In genomic region chr3:61841111-61841845, GRCh38 we compare ENCODE assay signal across 18 cellular contexts.
DNase-seq lines count a peak whose midpoint lies in the region; ATAC-seq, FAIRE-seq and TF ChIP-seq lines count a peak whose summit lies in the region.
"Had no signal": no experiment of that assay in that cellular context is flagged by ENCODE, and none has a peak within 500 bp of the region (broad histone marks: within the 10 kb centered on the region; RNA-seq: fewer than 3 reads in every experiment).

No MANE protein-coding gene starts in this region.

- H3K23me2 ChIP-seq in H1 (ENCODE audit: low read depth, low read length): no peaks in the 10 kb centered on the region

- H3K9me3 ChIP-seq in right atrium auricular region (no peaks in the 10 kb centered on the region), H1 (ENCODE audit: insufficient read depth in 2 of 2, low read depth in 1 of 2, low read length in 1 of 2) (no peaks in the 10 kb centered on the region), aorta (ENCODE audit: control insufficient read depth, low read length) (no peaks in the 10 kb centered on the region), small intestine (ENCODE audit: control insufficient read depth, low read depth) (no peaks in the 10 kb centered on the region), Karpas-422 (ENCODE audit: low read length) (no peaks in the 10 kb centered on the region; the same call in 1 of the 2 replicates)
- H3K9me3 ChIP-seq: A549, esophagus muscularis mucosa, spleen, suprapubic skin had no signal

- no peak overlapping the region for H2AFZ ChIP-seq in H1 (ENCODE audit: low read length)
- H2AFZ ChIP-seq in Karpas-422 (ENCODE audit: low read length): no peak overlapping the region

- peaks cover 0 to 11% of the 10 kb centered on the region in 2 donors for H3K4me1 ChIP-seq in right atrium auricular region
- H3K4me1 ChIP-seq in H1 (replicated peaks in 1 of 4; ENCODE audit: control insufficient read depth in 3 of 4, insufficient read depth in 4 of 4, low read length in 3 of 4): peaks cover 0 to 9% (median 2%) of the 10 kb centered on the region in 4 experiments; a peak in 3 of 7 replicates
- peaks cover 6 to 10% of the 10 kb centered on the region in 2 donors for H3K4me1 ChIP-seq in aorta (ENCODE audit: control insufficient read depth in 1 of 2, insufficient read depth in 2 of 2, low read length in 2 of 2)
- no peaks in the 10 kb centered on the region for H3K4me1 ChIP-seq in small intestine (ENCODE audit: control insufficient read depth in 2 of 2, insufficient read depth in 1 of 2, low read depth in 1 of 2, low read length in 1 of 2)
- no peaks in the 10 kb centered on the region for H3K4me1 ChIP-seq in Karpas-422 (ENCODE audit: low read length)
- H3K4me1 ChIP-seq: A549, suprapubic skin had no signal

- H3K79me2 ChIP-seq in H1 (ENCODE audit: control insufficient read depth in 1 of 2, insufficient read depth in 2 of 2, low read length in 2 of 2): peaks cover 0 to 74% of the 10 kb centered on the region in 2 experiments; a peak in 3 of 4 replicates
- H3K79me2 ChIP-seq in Karpas-422 (ENCODE audit: low read length): no peaks in the 10 kb centered on the region

- intact Hi-C loops in Right ventricle myocardium inferior (cut with DNase I): loop anchor here (10.0 kb wide), 1 partner anchor 396 kb away; no protein-coding TSS in a partner anchor
- intact Hi-C loops in aorta (cut with DNase I): no loop called here

- no peak overlapping the region for H2BK12ac ChIP-seq in H1 (ENCODE audit: low read depth, low read length)

- H2BK5ac ChIP-seq in H1 (ENCODE audit: low read depth, low read length): no peak overlapping the region

- no peak overlapping the region for H4K5ac ChIP-seq in H1 (ENCODE audit: insufficient read length, low read depth, low read length)

- TF ChIP-seq POLR2A in H1 (IDR thresholded peaks at IDR 0.05; ENCODE audit: control extremely low read depth in 1 of 2, low read depth in 2 of 2, low read length in 2 of 2): no peak

- no peak overlapping the region for H3K9ac ChIP-seq in H1 (replicated peaks in 1 of 4; ENCODE audit: extremely low read depth in 1 of 4, low read depth in 3 of 4, low read length in 3 of 4)
- no peak overlapping the region for H3K9ac ChIP-seq in Karpas-422 (ENCODE audit: low read length)

- H3K4me2 ChIP-seq in H1 (ENCODE audit: insufficient read depth in 1 of 2, low read depth in 2 of 2, low read length in 2 of 2) (no peak overlapping the region), Karpas-422 (ENCODE audit: low read depth, low read length, poor library complexity, severe bottlenecking) (no peak overlapping the region)
- H3K4me2 ChIP-seq: A549 had no signal

- TF ChIP-seq EP300 in H1 (IDR thresholded peaks at IDR 0.05; ENCODE audit: borderline replicate concordance in 1 of 2, low read depth in 2 of 2, low read length in 2 of 2): no peak

- ATAC-seq in Right ventricle myocardium inferior (peak; percentile 33), aorta (ENCODE audit: low FRiP score) (peak; percentile 67)
- ATAC-seq: A549 had no signal

- CTCF ChIA-PET in H1 (lab: Charles Lee; ENCODE audit: partially characterized antibody): interaction anchor here (0.5 to 1.4 kb wide), 5 partner anchors 26 to 722 kb away, joined by 3 read pairs; no protein-coding TSS in a partner anchor

- no peak overlapping the region for H3K18ac ChIP-seq in H1 (ENCODE audit: extremely low read depth, low read length)

- no peak overlapping the region for H4K91ac ChIP-seq in H1 (replicated peaks; ENCODE audit: insufficient read length, low read length)

- H3K56ac ChIP-seq in H1 (replicated peaks; ENCODE audit: insufficient read length, low read depth, low read length): no peak overlapping the region

- H3K4ac ChIP-seq in H1 (replicated peaks; ENCODE audit: insufficient read length, low read depth, low read length): no peak overlapping the region

- 88% methylated on average over 10 of the region's 10 CpGs; no CpG with 5 or more reads in 1 of the 2 experiments for WGBS in H1 (ENCODE audit: extremely low coverage in 1 of 2, insufficient coverage in 1 of 2, insufficient read length in 1 of 2, insufficient replicate concordance in 2 of 2, low coverage in 1 of 2, low lambda C conversion rate in 2 of 2, missing lambda C conversion rate in 1 of 2), 2 experiments
- 52 to 54% methylated on average over 10 of the region's 10 CpGs for WGBS in aorta, 2 donors
- 81 to 89% (median 82%) methylated on average over 10 of the region's 10 CpGs for WGBS in small intestine, 3 donors

- H2BK120ac ChIP-seq in H1 (replicated peaks; ENCODE audit: low read depth, low read length): no peak overlapping the region

- H3K4me3 ChIP-seq in right atrium auricular region: no peak overlapping the region
- H3K4me3 ChIP-seq in H1 (ENCODE audit: extremely low read depth in 1 of 4, insufficient read depth in 2 of 4, low read depth in 3 of 4, low read length in 4 of 4): no peak overlapping the region
- no peak overlapping the region for H3K4me3 ChIP-seq in aorta (ENCODE audit: low read length in 2 of 2)
- H3K4me3 ChIP-seq in small intestine (ENCODE audit: low read depth in 1 of 2, low read length in 2 of 2): no peak overlapping the region
- H3K4me3 ChIP-seq in Karpas-422 (ENCODE audit: low read length): no peak overlapping the region
- H3K4me3 ChIP-seq: A549, esophagus muscularis mucosa, spleen, suprapubic skin had no signal

- H3K9me2 ChIP-seq in Karpas-422 (replicated peaks; ENCODE audit: insufficient read depth, low read length): no peaks in the 10 kb centered on the region

- H2BK15ac ChIP-seq in H1 (ENCODE audit: low read length): no peak overlapping the region

- TF ChIP-seq CTCF in right atrium auricular region (IDR thresholded peaks at IDR 0.05) (no peak), H1 (IDR thresholded peaks at IDR 0.05; ENCODE audit: control extremely low read depth in 1 of 3, insufficient read depth in 1 of 3, low read depth in 1 of 3, low read length in 3 of 3) (no peak)

- no peak overlapping the region for H2AK5ac ChIP-seq in H1 (ENCODE audit: low read depth, low read length)

- no peak for DNase-seq in Right ventricle myocardium inferior (ENCODE audit: missing footprints)
- DNase-seq in right atrium auricular region (ENCODE audit: low spot score): no peak
- no peak for DNase-seq in H1 (ENCODE audit: low read depth in 1 of 2, low spot score in 2 of 2)
- DNase-seq in lung microvascular endothelial cell (ENCODE audit: low read depth in 2 of 2): peak; percentile 34 to 75
- DNase-seq in aorta: no peak
- DNase-seq in small intestine: no peak
- no peak for DNase-seq in NCI-H1694 (lab: John Stamatoyannopoulos, UW)
- no peak for DNase-seq in Karpas-422
- DNase-seq: activated CD8-positive, alpha-beta memory T cell treated with anti-CD3 and anti-CD28 coated beads for 24 hours; activated gamma-delta T cell; Calu3; naive B cell; NCI-H1436; NCI-H774; spleen had no signal

- H4K8ac ChIP-seq in H1 (ENCODE audit: extremely low read depth, insufficient read depth, low read length): no peak overlapping the region

- POLR2A ChIA-PET in H1 (lab: Charles Lee; ENCODE audit: partially characterized antibody): interaction anchor here (0.8 to 1.6 kb wide), 4 partner anchors 8 to 117 kb away, joined by 3 to 4 read pairs (median 3); no protein-coding TSS in a partner anchor

- H3K27ac ChIP-seq in right atrium auricular region (no peak overlapping the region), H1 (ENCODE audit: low read depth, low read length) (no peak overlapping the region), aorta (ENCODE audit: low read depth in 1 of 2, low read length in 2 of 2) (no peak overlapping the region), small intestine (ENCODE audit: low read depth in 1 of 2, low read length in 1 of 2) (no peak overlapping the region), Karpas-422 (ENCODE audit: low read length) (no peak overlapping the region)
- H3K27ac ChIP-seq: A549, esophagus muscularis mucosa, spleen, suprapubic skin had no signal

- H4K20me1 ChIP-seq in H1 (replicated peaks in 1 of 2; ENCODE audit: control insufficient read depth in 1 of 2, insufficient read depth in 2 of 2, low read length in 2 of 2) (no peaks in the 10 kb centered on the region), Karpas-422 (ENCODE audit: insufficient read depth, low read depth, low read length) (no peaks in the 10 kb centered on the region)

- H3K27me3 ChIP-seq in right atrium auricular region: no peaks in the 10 kb centered on the region
- H3K27me3 ChIP-seq in H1 (replicated peaks in 1 of 4; ENCODE audit: control insufficient read depth in 3 of 4, extremely low read depth in 1 of 4, insufficient read depth in 3 of 4, low read length in 3 of 4): no peaks in the 10 kb centered on the region
- no peaks in the 10 kb centered on the region for H3K27me3 ChIP-seq in aorta (ENCODE audit: control insufficient read depth in 1 of 2, insufficient read depth in 2 of 2, low read length in 1 of 2)
- H3K27me3 ChIP-seq in small intestine (ENCODE audit: control insufficient read depth in 2 of 2, insufficient read depth in 2 of 2, low read length in 2 of 2): no peaks in the 10 kb centered on the region
- H3K27me3 ChIP-seq in Karpas-422 (ENCODE audit: low read length): no peaks in the 10 kb centered on the region
- H3K27me3 ChIP-seq: esophagus muscularis mucosa, spleen, suprapubic skin had no signal

- H3K79me1 ChIP-seq in H1 (ENCODE audit: low read depth, low read length): no peaks in the 10 kb centered on the region; the same call in 1 of the 2 replicates

- H3K23ac ChIP-seq in H1 (ENCODE audit: insufficient read length): no peak overlapping the region

- no peak for TF ChIP-seq RAD21 in H1 (IDR thresholded peaks at IDR 0.05 in 1 of 2, conservative IDR thresholded peaks at IDR 0.05 in 1 of 2; ENCODE audit: low read depth in 2 of 2, low read length in 2 of 2)

- no peak overlapping the region for H2BK20ac ChIP-seq in H1 (ENCODE audit: low read length)

- H3K36me3 ChIP-seq in right atrium auricular region (no peaks in the 10 kb centered on the region), H1 (ENCODE audit: control insufficient read depth in 2 of 4, insufficient read depth in 4 of 4, low read length in 3 of 4) (no peaks in the 10 kb centered on the region), aorta (ENCODE audit: control insufficient read depth in 1 of 2, insufficient read depth in 2 of 2, low read length in 1 of 2) (no peaks in the 10 kb centered on the region), small intestine (ENCODE audit: control insufficient read depth in 2 of 2, insufficient read depth in 2 of 2, low read length in 2 of 2) (no peaks in the 10 kb centered on the region), Karpas-422 (ENCODE audit: insufficient read depth, low read length) (no peaks in the 10 kb centered on the region)
- H3K36me3 ChIP-seq: esophagus muscularis mucosa, spleen, suprapubic skin had no signal

- H3K14ac ChIP-seq in H1 (ENCODE audit: insufficient read length): no peak overlapping the region

- FAIRE-seq in H1 (lab: Jason Lieb, UNC) (peak; percentile 32), small intestine (lab: Jason Lieb, UNC) (no peak)
- FAIRE-seq: A549 had no signal

TF ChIP-seq in H1, 55 proteins besides CTCF, POLR2A, EP300 and RAD21 (continues in another document):
- TF ChIP-seq BRCA1 (IDR thresholded peaks at IDR 0.05; ENCODE audit: low read depth, low read length) (no peak), EGR1 (IDR thresholded peaks at IDR 0.05; ENCODE audit: borderline replicate concordance, low read depth, low read length) (no peak), KDM1A (IDR thresholded peaks at IDR 0.05; ENCODE audit: borderline replicate concordance, low read length) (no peak), PHF8 (conservative IDR thresholded peaks at IDR 0.05; ENCODE audit: low read depth, low read length) (no peak)

Comparison
In these comparisons a context has a peak if more than half of its experiments do, and no peak if none do; other contexts are left out.
1. DNase-seq: peak in lung microvascular endothelial cell (2 of 2); none in Right ventricle myocardium inferior (single experiment), right atrium auricular region (single experiment), H1 (0 of 2), aorta (0 of 2), small intestine (single experiment), NCI-H1694 (single experiment) and Karpas-422 (single experiment).